19 cellular contexts compared by ENCODE assay signal in the genomic region with DNA sequence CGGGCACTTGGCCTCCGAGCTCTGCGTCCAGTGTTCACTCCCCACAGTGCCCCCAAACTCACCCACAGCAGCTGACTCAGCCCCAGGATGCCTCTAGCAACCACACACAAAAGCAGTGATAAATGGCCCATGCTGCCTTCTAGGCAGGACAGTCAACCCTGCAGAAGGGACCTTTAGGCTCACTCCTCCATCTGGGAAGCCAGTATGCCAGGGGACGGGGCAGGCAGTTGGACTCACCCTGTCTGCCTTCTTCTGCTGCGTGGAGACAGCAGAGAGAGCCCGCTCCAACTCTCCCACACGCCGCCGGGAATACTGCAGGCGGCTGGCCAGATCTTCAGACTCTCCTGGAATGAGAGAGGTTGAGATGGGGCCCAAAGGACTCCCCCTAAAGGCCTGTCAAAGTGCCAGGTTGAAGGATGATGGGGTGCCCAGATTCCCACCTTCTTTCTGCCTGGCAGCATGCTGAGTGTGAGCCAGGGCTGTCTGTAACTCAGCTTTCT. TPM values are rescaled to one million over a fixed set of nuclear protein-coding genes. Genes with fewer than 3 reads are reported as not detected.
DNase-seq lines count a peak whose midpoint lies in the region; ATAC-seq and TF ChIP-seq lines count a peak whose summit lies in the region.
"Had no signal": no experiment of that assay in that cellular context is flagged by ENCODE, and none has a peak within 500 bp of the region (broad histone marks: within the 10 kb centered on the region; RNA-seq: fewer than 3 reads in every experiment).

No MANE protein-coding gene starts in this region.

- no peak overlapping the region for H3K9ac ChIP-seq in trophoblast cell (ENCODE audit: low read length)

- no peak overlapping the region for H3K23ac ChIP-seq in trophoblast cell (ENCODE audit: low read length)

- no peak overlapping the region for H4K91ac ChIP-seq in trophoblast cell (ENCODE audit: low read depth, low read length)

- H2BK12ac ChIP-seq in trophoblast cell (ENCODE audit: low read length), result no peak overlapping the region

- no peaks in the 10 kb centered on the region for H3K79me2 ChIP-seq in trophoblast cell (ENCODE audit: control insufficient read depth, insufficient read depth, low read length, poor library complexity)

- no peak overlapping the region for H3K4ac ChIP-seq in trophoblast cell (ENCODE audit: low read depth, low read length)

- no peak overlapping the region for H3K4me2 ChIP-seq in trophoblast cell (ENCODE audit: low read length)
- H3K4me2 ChIP-seq: A549, GM23338 had no signal

- H3K27ac Mint-ChIP-seq in endothelial cell (ENCODE audit: unreplicated experiment), result no peak overlapping the region
- H3K27ac Mint-ChIP-seq: GM23338, H9 had no signal

- no peaks in the 10 kb centered on the region for H3K4me1 Mint-ChIP-seq in endothelial cell (ENCODE audit: unreplicated experiment)
- H3K4me1 Mint-ChIP-seq: CD4-positive, alpha-beta memory T cell; GM23338; H9 had no signal

- H4K8ac ChIP-seq in trophoblast cell (ENCODE audit: low read depth, low read length), result no peak overlapping the region

- peaks cover 77% of the 10 kb centered on the region for H3K36me3 ChIP-seq in right atrium auricular region
- peaks cover 66 to 80% of the 10 kb centered on the region in 2 experiments for H3K36me3 ChIP-seq in trophoblast cell (ENCODE audit: control insufficient read depth in 1 of 2, insufficient read depth in 2 of 2, low read length in 2 of 2)

- no peaks in the 10 kb centered on the region for H3K79me1 ChIP-seq in trophoblast cell (ENCODE audit: low read length)

- H2AK5ac ChIP-seq in trophoblast cell (ENCODE audit: low read length), result no peak overlapping the region

- H3K27ac ChIP-seq in right atrium auricular region, result no peak overlapping the region
- H3K27ac ChIP-seq in trophoblast cell (ENCODE audit: low read depth, low read length), result no peak overlapping the region
- H3K27ac ChIP-seq in coronary artery, result no peak overlapping the region
- H3K27ac ChIP-seq: A549 had no signal

- intact Hi-C loops in left cardiac atrium (cut with DNase I), result no loop called here

- H3K4me3 ChIP-seq in right atrium auricular region, result no peak overlapping the region
- no peak overlapping the region for H3K4me3 ChIP-seq in trophoblast cell (ENCODE audit: low read depth, low read length)
- no peak overlapping the region for H3K4me3 ChIP-seq in coronary artery
- H3K4me3 ChIP-seq: A549, GM23338 had no signal

- no peak overlapping the region for H3K14ac ChIP-seq in trophoblast cell (ENCODE audit: low read length)

- H3K27me3 Mint-ChIP-seq in endothelial cell (ENCODE audit: unreplicated experiment), result peaks cover 2% of the 10 kb centered on the region
- H3K27me3 Mint-ChIP-seq: CD4-positive, alpha-beta memory T cell had no signal

- H3K27me3 ChIP-seq in right atrium auricular region (no peaks in the 10 kb centered on the region), trophoblast cell (ENCODE audit: insufficient read depth, low read length) (no peaks in the 10 kb centered on the region)

- no peak overlapping the region for H2BK120ac ChIP-seq in trophoblast cell (ENCODE audit: insufficient read depth, low read length, poor library complexity)

- no CpG with 5 or more reads among the region's 10 CpGs for WGBS in trophoblast cell (ENCODE audit: extremely low coverage, insufficient coverage, insufficient read length)

- H3K36me3 Mint-ChIP-seq in endothelial cell (ENCODE audit: low read depth, unreplicated experiment), result peaks cover 43% of the 10 kb centered on the region

- no peak overlapping the region for H4K12ac ChIP-seq in trophoblast cell (ENCODE audit: low read depth, low read length)

- H3K4me1 ChIP-seq in right atrium auricular region, result no peaks in the 10 kb centered on the region
- no peaks in the 10 kb centered on the region for H3K4me1 ChIP-seq in trophoblast cell (ENCODE audit: control insufficient read depth in 1 of 2, insufficient read depth in 2 of 2, low read length in 2 of 2)
- H3K4me1 ChIP-seq: A549 had no signal

- H2BK5ac ChIP-seq in trophoblast cell (ENCODE audit: low read depth, low read length, poor library complexity), result no peak overlapping the region

- no peaks in the 10 kb centered on the region for H3K9me3 Mint-ChIP-seq in endothelial cell (ENCODE audit: unreplicated experiment)
- H3K9me3 Mint-ChIP-seq: GM23338, H9 had no signal

- ATAC-seq in left cardiac atrium, result peak; percentile 41 to 60
- ATAC-seq: A549, GM23338, HCT116 had no signal

- no peak for TF ChIP-seq CTCF in right atrium auricular region (IDR thresholded peaks at IDR 0.05)
- TF ChIP-seq CTCF in endothelial cell (IDR thresholded peaks at IDR 0.05; ENCODE audit: unreplicated experiment), result no peak
- TF ChIP-seq CTCF in coronary artery (IDR thresholded peaks at IDR 0.05), result no peak

- H2AFZ ChIP-seq in trophoblast cell (ENCODE audit: insufficient read depth, low read length, poor library complexity), result no peak overlapping the region
- H2AFZ ChIP-seq: GM23338 had no signal

- no peaks in the 10 kb centered on the region for H3K9me3 ChIP-seq in right atrium auricular region
- H3K9me3 ChIP-seq in trophoblast cell (ENCODE audit: insufficient read depth, low read depth, low read length), result peaks cover 3% of the 10 kb centered on the region
- H3K9me3 ChIP-seq: A549 had no signal

- H3K4me3 Mint-ChIP-seq in endothelial cell (ENCODE audit: unreplicated experiment), result peak overlapping the region; percentile 15
- H3K4me3 Mint-ChIP-seq: CD4-positive, alpha-beta memory T cell; GM23338; H9 had no signal

- no peak for DNase-seq in left cardiac atrium
- DNase-seq in right atrium auricular region (ENCODE audit: low spot score), result no peak
- DNase-seq in endothelial cell (ENCODE audit: low spot score), result no peak
- DNase-seq in trophoblast cell, result no peak
- DNase-seq in coronary artery (ENCODE audit: low spot score), result no peak
- no peak for DNase-seq in AG08395 (ENCODE audit: low spot score)
- DNase-seq: 8988T, ACHN, C1 segment of cervical spinal cord, Calu3, COR-L47, DMS53, DMS79 treated with DMSO at 0.1 percent for 48 hours, GF-D8, H9 had no signal

- H3K18ac ChIP-seq in trophoblast cell (ENCODE audit: low read length), result peak overlapping the region; percentile 27

RNA-seq across cellular contexts. Expression of a gene that starts 10.4 kb away (rescaled TPM):
- total RNA-seq in left cardiac atrium (100 to 1,000 TPM in 1 of 2 donors, 10 to 100 TPM in 1; 85.6 to 113 TPM), right atrium auricular region (10 to 100 TPM; 83.3 to 91.6 TPM), endothelial cell (ENCODE audit: unreplicated experiment) (69.4 TPM)
- polyA plus RNA-seq in trophoblast cell (2013), result 93.4 and 99.9 TPM in 2 replicates

RNA-seq across cellular contexts. Expression of a gene that starts 10.7 kb away (rescaled TPM):
- total RNA-seq in left cardiac atrium (10 to 100 TPM; 17.2 to 18.4 TPM), right atrium auricular region (10 to 100 TPM; 21.5 to 23.0 TPM), endothelial cell (ENCODE audit: unreplicated experiment) (26.8 TPM)
- 42.0 and 44.4 TPM in 2 replicates for polyA plus RNA-seq in trophoblast cell (2013)

RNA-seq across cellular contexts. Expression of a gene that starts 56.8 kb away (rescaled TPM):
- 10 to 100 TPM; 23.0 to 26.6 TPM for total RNA-seq in left cardiac atrium
- total RNA-seq in right atrium auricular region, result 10 to 100 TPM in 1 of 2 donors, 1 to 10 TPM in 1; 9.3 to 10.2 TPM
- 25.8 TPM for total RNA-seq in endothelial cell (ENCODE audit: unreplicated experiment)
- 13.3 and 13.9 TPM in 2 replicates for polyA plus RNA-seq in trophoblast cell (2013)

RNA-seq across cellular contexts. Expression of a gene that starts 57.2 kb away (rescaled TPM):
- total RNA-seq in left cardiac atrium, result 10 to 100 TPM; 21.2 to 27.7 TPM
- total RNA-seq in right atrium auricular region, result 10 to 100 TPM; 31.4 to 33.6 TPM
- total RNA-seq in endothelial cell (ENCODE audit: unreplicated experiment), result 46.6 TPM
- 24.9 and 26.1 TPM in 2 replicates for polyA plus RNA-seq in trophoblast cell (2013)
